1 cellular context compared by ENCODE assay signal in genomic region chr11:61835663-61836024, GRCh38.
TF ChIP-seq lines count a peak whose summit lies in the region.

No MANE protein-coding gene starts in this region.

TF ChIP-seq in WTC11, 78 proteins besides CTCF, POLR2A, EP300 and RAD21 (continued from another document):
- TF ChIP-seq AFF4 (CRISPR knock-in tag; IDR thresholded peaks at IDR 0.05; ENCODE audit: borderline replicate concordance) (no peak), E2F4 (CRISPR knock-in tag; IDR thresholded peaks at IDR 0.05; ENCODE audit: borderline replicate concordance, low read depth) (no peak)
